1 cellular context compared by ENCODE assay signal in genomic region chr1:176768532-176768931, GRCh38.
TF ChIP-seq lines count a peak whose summit lies in the region.

No MANE protein-coding gene starts in this region.

TF ChIP-seq in HepG2, 621 proteins besides CTCF, POLR2A, EP300 and RAD21 (continued from another document):
- TF ChIP-seq ELK4 (CRISPR knock-in tag; IDR thresholded peaks at IDR 0.05; ENCODE audit: borderline replicate concordance) (no peak), REST (IDR thresholded peaks at IDR 0.05; ENCODE audit: borderline replicate concordance in 1 of 2, low read depth in 1 of 2, low read length in 2 of 2) (no peak), SNAPC4 (CRISPR knock-in tag; IDR thresholded peaks at IDR 0.05) (no peak), ZNF768 (CRISPR knock-in tag; IDR thresholded peaks at IDR 0.05) (no peak), SNRNP70 (IDR thresholded peaks at IDR 0.05; ENCODE audit: low read depth, low read length) (no peak)
